In genomic region chr6:111957623-111958315, GRCh38 we compare ENCODE assay signal across 1 cellular context.
TF ChIP-seq lines count a peak whose summit lies in the region.

No MANE protein-coding gene starts in this region.

TF ChIP-seq in GM23338, 12 proteins besides CTCF, POLR2A, EP300 and RAD21 (continued from another document):
- TF ChIP-seq ZNF462 (CRISPR knock-in tag; IDR thresholded peaks at IDR 0.05) (no peak), CREB1 (CRISPR knock-in tag; IDR thresholded peaks at IDR 0.05; ENCODE audit: low read depth) (no peak), ZNF114 (CRISPR knock-in tag; IDR thresholded peaks at IDR 0.05) (no peak)
